Comparison of ENCODE assay signal across 1 cellular context in genomic region chr13:28796938-28797257, GRCh38.
TF ChIP-seq lines count a peak whose summit lies in the region.

No MANE protein-coding gene starts in this region.

TF ChIP-seq in IMR-90, 13 proteins besides CTCF, POLR2A, EP300 and RAD21:
- TF ChIP-seq RFX5 (IDR thresholded peaks at IDR 0.05; ENCODE audit: low read depth, low read length) (no peak), FOS (IDR thresholded peaks at IDR 0.05; ENCODE audit: low read depth, low read length) (no peak), CHD1 (IDR thresholded peaks at IDR 0.05; ENCODE audit: low read depth, low read length) (no peak), BHLHE40 (IDR thresholded peaks at IDR 0.05; ENCODE audit: low read depth, low read length) (no peak), MAFK (IDR thresholded peaks at IDR 0.05; ENCODE audit: low read depth, low read length) (no peak), SMC3 (IDR thresholded peaks at IDR 0.05; ENCODE audit: low read depth, low read length) (no peak), MAZ (IDR thresholded peaks at IDR 0.05; ENCODE audit: borderline replicate concordance, low read depth, low read length) (no peak), RCOR1 (IDR thresholded peaks at IDR 0.05; ENCODE audit: insufficient replicate concordance, low read length) (no peak), MXI1 (IDR thresholded peaks at IDR 0.05; ENCODE audit: borderline replicate concordance, low read depth, low read length) (no peak)
- TF ChIP-seq, protein P1, sequence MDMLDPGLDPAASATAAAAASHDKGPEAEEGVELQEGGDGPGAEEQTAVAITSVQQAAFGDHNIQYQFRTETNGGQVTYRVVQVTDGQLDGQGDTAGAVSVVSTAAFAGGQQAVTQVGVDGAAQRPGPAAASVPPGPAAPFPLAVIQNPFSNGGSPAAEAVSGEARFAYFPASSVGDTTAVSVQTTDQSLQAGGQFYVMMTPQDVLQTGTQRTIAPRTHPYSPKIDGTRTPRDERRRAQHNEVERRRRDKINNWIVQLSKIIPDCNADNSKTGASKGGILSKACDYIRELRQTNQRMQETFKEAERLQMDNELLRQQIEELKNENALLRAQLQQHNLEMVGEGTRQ (IDR thresholded peaks at IDR 0.05; ENCODE audit: low read depth, low read length): no peak
- TF ChIP-seq, protein P2, sequence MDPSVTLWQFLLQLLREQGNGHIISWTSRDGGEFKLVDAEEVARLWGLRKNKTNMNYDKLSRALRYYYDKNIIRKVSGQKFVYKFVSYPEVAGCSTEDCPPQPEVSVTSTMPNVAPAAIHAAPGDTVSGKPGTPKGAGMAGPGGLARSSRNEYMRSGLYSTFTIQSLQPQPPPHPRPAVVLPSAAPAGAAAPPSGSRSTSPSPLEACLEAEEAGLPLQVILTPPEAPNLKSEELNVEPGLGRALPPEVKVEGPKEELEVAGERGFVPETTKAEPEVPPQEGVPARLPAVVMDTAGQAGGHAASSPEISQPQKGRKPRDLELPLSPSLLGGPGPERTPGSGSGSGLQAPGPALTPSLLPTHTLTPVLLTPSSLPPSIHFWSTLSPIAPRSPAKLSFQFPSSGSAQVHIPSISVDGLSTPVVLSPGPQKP (IDR thresholded peaks at IDR 0.05; ENCODE audit: borderline replicate concordance, low read depth, low read length): no peak
